18 cellular contexts compared by ENCODE assay signal in genomic region chr10:48693206-48693605, GRCh38.
"Had no signal": no experiment of that assay in that cellular context is flagged by ENCODE, and none has a peak within 500 bp of the region (broad histone marks: within the 10 kb centered on the region; RNA-seq: fewer than 3 reads in every experiment).

No MANE protein-coding gene starts in this region.

- ATAC-seq: psoas muscle had no signal

- H3K36me3 ChIP-seq: left ventricle myocardium inferior, ovary, sigmoid colon, suprapubic skin, tibial nerve had no signal

- H3K4me3 ChIP-seq: left ventricle myocardium inferior, ovary, psoas muscle, sigmoid colon, suprapubic skin, tibial nerve had no signal

- H3K27me3 ChIP-seq: ovary, sigmoid colon, suprapubic skin, tibial nerve had no signal

- H3K4me1 ChIP-seq: psoas muscle, sigmoid colon, suprapubic skin, tibial nerve had no signal

- H3K27ac ChIP-seq: left ventricle myocardium inferior, ovary, psoas muscle, sigmoid colon, suprapubic skin, tibial nerve had no signal

- DNase-seq: activated CD4-positive, alpha-beta T cell treated with anti-CD3 and anti-CD28 coated beads for 4 hours; activated CD4-positive, alpha-beta T cell treated with anti-CD3 and anti-CD28 coated beads, Interleukin-2, amount 50 U/mL, for 4 hours; activated effector memory CD4-positive, alpha-beta T cell treated with Interleukin-2 at 50 U/mL for 16 hours; activated naive CD4-positive, alpha-beta T cell treated with Interleukin-2 at 50 U/mL for 16 hours; anterior cingulate cortex; dermis blood vessel endothelial cell; effector CD4-positive, alpha-beta T cell; glutamatergic neuron; left ventricle myocardium inferior; ovary; psoas muscle; sigmoid colon; small intestine; stimulated activated CD4-positive, alpha-beta T cell treated with anti-CD3 and anti-CD28 coated beads, Interleukin-4, amount 100 ng/mL, for 24 hours; stimulated activated naive CD4-positive, alpha-beta T cell; T-helper 1 cell had no signal

- H3K9me3 ChIP-seq: left ventricle myocardium inferior, ovary, psoas muscle, sigmoid colon, suprapubic skin, tibial nerve had no signal
